Comparison of ENCODE assay signal across 14 cellular contexts in genomic region chr17:80294653-80295052, GRCh38.
"Had no signal": no experiment of that assay in that cellular context is flagged by ENCODE, and none has a peak within 500 bp of the region (broad histone marks: within the 10 kb centered on the region; RNA-seq: fewer than 3 reads in every experiment).

No MANE protein-coding gene starts in this region.

- H3K27ac Mint-ChIP-seq: activated B cell treated with CpG ODN at 0.5 μM for 24 hours, memory B cell, T-helper 17 cell, type B pancreatic cell had no signal

- H3K4me3 Mint-ChIP-seq: activated B cell treated with CpG ODN at 0.5 μM for 24 hours; activated naive CD8-positive, alpha-beta T cell; memory B cell; neural crest cell; T-helper 17 cell; type B pancreatic cell had no signal

- ATAC-seq: stimulated activated naive CD8-positive, alpha-beta T cell treated with anti-CD3 and anti-CD28 coated beads, Interleukin-15, Interleukin-2, amounts not matched to agents 100 U/mL and 50 U/mL, for 24 hours; T-helper 17 cell had no signal

- H3K27me3 Mint-ChIP-seq: activated B cell treated with CpG ODN at 0.5 μM for 24 hours; activated naive CD8-positive, alpha-beta T cell; memory B cell; T-helper 17 cell; type B pancreatic cell had no signal

- H3K9me3 ChIP-seq: esophagus muscularis mucosa, pancreas, suprapubic skin had no signal

- H3K36me3 ChIP-seq: breast epithelium had no signal

- H3K4me1 ChIP-seq: breast epithelium, esophagus muscularis mucosa, pancreas, suprapubic skin had no signal

- H3K27ac ChIP-seq: breast epithelium, esophagus muscularis mucosa, pancreas, suprapubic skin had no signal

- H3K4me1 Mint-ChIP-seq: activated B cell treated with CpG ODN at 0.5 μM for 24 hours, memory B cell had no signal

- H3K4me3 ChIP-seq: breast epithelium, esophagus muscularis mucosa, pancreas, suprapubic skin had no signal

- DNase-seq: activated B cell treated with CpG ODN at 0.5 μM for 24 hours; activated CD4-positive, alpha-beta T cell treated with anti-CD3 and anti-CD28 coated beads, Interleukin-2, amount 50 U/mL, for 1 hour; activated effector memory CD4-positive, alpha-beta T cell treated with anti-CD3 and anti-CD28 coated beads, Interleukin-2, amount 50 U/mL, for 16 hours; pancreas; stimulated activated CD4-positive, alpha-beta T cell treated with anti-CD3 and anti-CD28 coated beads, Interleukin-12 subunit alpha, Interleukin-12 subunit beta, amount 100 ng/mL, for 4 hours; stimulated activated naive CD8-positive, alpha-beta T cell treated with anti-CD3 and anti-CD28 coated beads, Interleukin-15, Interleukin-2, amounts not matched to agents 100 U/mL and 50 U/mL, for 24 hours; T-helper 17 cell had no signal

- H3K9me3 Mint-ChIP-seq: activated B cell treated with CpG ODN at 0.5 μM for 24 hours, neural crest cell, type B pancreatic cell had no signal

- H3K27me3 ChIP-seq: breast epithelium, esophagus muscularis mucosa, pancreas, suprapubic skin had no signal
